Comparison of ENCODE assay signal across 1 cellular context in genomic region chr19:46189971-46190335, GRCh38.
TF ChIP-seq lines count a peak whose summit lies in the region.

No MANE protein-coding gene starts in this region.

TF ChIP-seq in HepG2, 621 proteins besides CTCF, POLR2A, EP300 and RAD21 (continued from another document and continues in another):
- TF ChIP-seq ZNF589 (CRISPR knock-in tag; conservative IDR thresholded peaks at IDR 0.05) (no peak), RXRB (CRISPR knock-in tag; IDR thresholded peaks at IDR 0.05; ENCODE audit: borderline replicate concordance) (peak; percentile 69), ZNF547 (CRISPR knock-in tag; IDR thresholded peaks at IDR 0.05) (no peak), TGIF2 (CRISPR knock-in tag; IDR thresholded peaks at IDR 0.05) (no peak), RFX5 (IDR thresholded peaks at IDR 0.05; ENCODE audit: low read depth, low read length) (no peak), POGZ (CRISPR knock-in tag; IDR thresholded peaks at IDR 0.05) (no peak), ZBTB38 (CRISPR knock-in tag; IDR thresholded peaks at IDR 0.05) (no peak), HDAC1 (CRISPR knock-in tag; IDR thresholded peaks at IDR 0.05) (peak; percentile 29; the same call in 1 of the 2 replicates), POLR2G (IDR thresholded peaks at IDR 0.05; ENCODE audit: low read depth, low read length) (no peak), BHLHE40 (IDR thresholded peaks at IDR 0.05; ENCODE audit: low read length) (peak; percentile 64), ZNF121 (CRISPR knock-in tag; IDR thresholded peaks at IDR 0.05) (no peak), ZNF558 (CRISPR knock-in tag; IDR thresholded peaks at IDR 0.05; ENCODE audit: borderline replicate concordance) (no peak), ZNF674 (CRISPR knock-in tag; IDR thresholded peaks at IDR 0.05; ENCODE audit: low read depth) (no peak), FOXA3 (CRISPR knock-in tag; IDR thresholded peaks at IDR 0.05) (peak; percentile 73), ZNF264 (CRISPR knock-in tag; IDR thresholded peaks at IDR 0.05) (peak; percentile 28; the same call in 1 of the 2 replicates), HNF4G (IDR thresholded peaks at IDR 0.05; ENCODE audit: borderline replicate concordance, low read depth, low read length) (no peak), HNF4G (CRISPR knock-in tag; IDR thresholded peaks at IDR 0.05; ENCODE audit: borderline replicate concordance, low read depth) (0 out of 2 replicates have a peak, but pooled peaks have one; percentile 33), NR2F1 (CRISPR knock-in tag; IDR thresholded peaks at IDR 0.05) (peak; percentile 33 to 54; a peak in 2 of 4 replicates), TFDP1 (CRISPR knock-in tag; IDR thresholded peaks at IDR 0.05; ENCODE audit: borderline replicate concordance) (no peak), TOE1 (CRISPR knock-in tag; IDR thresholded peaks at IDR 0.05) (no peak), ZNF557 (CRISPR knock-in tag; IDR thresholded peaks at IDR 0.05) (no peak), AKNA (CRISPR knock-in tag; IDR thresholded peaks at IDR 0.05; ENCODE audit: borderline replicate concordance) (no peak), ZSCAN30 (CRISPR knock-in tag; IDR thresholded peaks at IDR 0.05) (no peak), SPEN (CRISPR knock-in tag; IDR thresholded peaks at IDR 0.05; ENCODE audit: low read depth) (no peak), U2AF2 (IDR thresholded peaks at IDR 0.05; ENCODE audit: low read depth, low read length) (no peak), ZNF83 (CRISPR knock-in tag; IDR thresholded peaks at IDR 0.05; ENCODE audit: borderline replicate concordance) (no peak), GATAD2A (CRISPR knock-in tag; IDR thresholded peaks at IDR 0.05) (peak; percentile 72), NR2F2 (IDR thresholded peaks at IDR 0.05; ENCODE audit: borderline replicate concordance, low read depth) (no peak), ZNF331 (CRISPR knock-in tag; IDR thresholded peaks at IDR 0.05) (peak; percentile 76; the same call in 1 of the 2 replicates), FOSL2 (CRISPR knock-in tag; IDR thresholded peaks at IDR 0.05) (peak; percentile 86), ZNF354B (CRISPR knock-in tag; IDR thresholded peaks at IDR 0.05) (no peak), FUBP1 (CRISPR knock-in tag; IDR thresholded peaks at IDR 0.05; ENCODE audit: borderline replicate concordance) (no peak), SALL1 (CRISPR knock-in tag; IDR thresholded peaks at IDR 0.05) (peak; percentile 10; the same call in 1 of the 2 replicates), ELF4 (CRISPR knock-in tag; IDR thresholded peaks at IDR 0.05; ENCODE audit: borderline replicate concordance) (no peak), HNF4A (CRISPR knock-in tag; IDR thresholded peaks at IDR 0.05) (peak; percentile 70), ZNF672 (CRISPR knock-in tag; IDR thresholded peaks at IDR 0.05) (no peak), MAFF (IDR thresholded peaks at IDR 0.05; ENCODE audit: low read depth, low read length) (0 out of 2 replicates have a peak, but pooled peaks have one; percentile 10), ZNF577 (CRISPR knock-in tag; IDR thresholded peaks at IDR 0.05; ENCODE audit: borderline replicate concordance, low read depth) (no peak), ZNF3 (CRISPR knock-in tag; IDR thresholded peaks at IDR 0.05) (no peak), SNAPC5 (CRISPR knock-in tag; IDR thresholded peaks at IDR 0.05; ENCODE audit: borderline replicate concordance) (no peak), TBL1XR1 (IDR thresholded peaks at IDR 0.05; ENCODE audit: borderline replicate concordance, low read length, partially characterized antibody) (no peak), JUN (CRISPR knock-in tag; IDR thresholded peaks at IDR 0.05) (no peak), PAWR (CRISPR knock-in tag; IDR thresholded peaks at IDR 0.05; ENCODE audit: borderline replicate concordance) (no peak), ZNF580 (CRISPR knock-in tag; IDR thresholded peaks at IDR 0.05; ENCODE audit: borderline replicate concordance, low read depth) (no peak), ARNT2 (CRISPR knock-in tag; IDR thresholded peaks at IDR 0.05; ENCODE audit: low read depth) (no peak), NR2F6 (IDR thresholded peaks at IDR 0.05) (peak; percentile 15; the same call in 1 of the 2 replicates), NR2F6 (CRISPR knock-in tag; IDR thresholded peaks at IDR 0.05) (peak; percentile 54; the same call in 1 of the 2 replicates), HDAC2 (CRISPR knock-in tag; IDR thresholded peaks at IDR 0.05) (no peak), STAT5B (CRISPR knock-in tag; IDR thresholded peaks at IDR 0.05) (no peak), MEIS1 (CRISPR knock-in tag; IDR thresholded peaks at IDR 0.05; ENCODE audit: borderline replicate concordance) (no peak), ZNF12 (CRISPR knock-in tag; IDR thresholded peaks at IDR 0.05) (no peak)
- TF ChIP-seq, protein P1, sequence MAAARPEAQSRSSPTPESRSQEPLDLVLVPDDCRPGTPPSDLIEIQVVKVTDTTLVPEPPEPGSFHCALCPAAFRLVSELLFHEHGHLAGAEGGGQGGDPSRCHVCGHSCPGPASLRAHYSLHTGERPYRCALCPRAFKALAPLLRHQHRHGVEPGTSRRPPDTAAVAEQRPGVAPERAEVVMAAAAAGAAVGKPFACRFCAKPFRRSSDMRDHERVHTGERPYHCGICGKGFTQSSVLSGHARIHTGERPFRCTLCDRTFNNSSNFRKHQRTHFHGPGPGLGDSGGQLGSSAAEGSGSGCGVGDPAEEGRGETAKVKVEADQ (CRISPR knock-in tag; IDR thresholded peaks at IDR 0.05; ENCODE audit: borderline replicate concordance): no peak
- TF ChIP-seq, protein P2, sequence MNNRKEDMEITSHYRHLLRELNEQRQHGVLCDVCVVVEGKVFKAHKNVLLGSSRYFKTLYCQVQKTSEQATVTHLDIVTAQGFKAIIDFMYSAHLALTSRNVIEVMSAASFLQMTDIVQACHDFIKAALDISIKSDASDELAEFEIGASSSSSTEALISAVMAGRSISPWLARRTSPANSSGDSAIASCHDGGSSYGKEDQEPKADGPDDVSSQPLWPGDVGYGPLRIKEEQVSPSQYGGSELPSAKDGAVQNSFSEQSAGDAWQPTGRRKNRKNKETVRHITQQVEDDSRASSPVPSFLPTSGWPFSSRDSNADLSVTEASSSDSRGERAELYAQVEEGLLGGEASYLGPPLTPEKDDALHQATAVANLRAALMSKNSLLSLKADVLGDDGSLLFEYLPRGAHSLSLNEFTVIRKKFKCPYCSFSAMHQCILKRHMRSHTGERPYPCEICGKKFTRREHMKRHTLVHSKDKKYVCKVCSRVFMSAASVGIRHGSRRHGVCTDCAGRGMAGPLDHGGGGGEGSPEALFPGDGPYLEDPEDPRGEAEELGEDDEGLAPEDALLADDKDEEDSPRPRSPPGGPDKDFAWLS (CRISPR knock-in tag; IDR thresholded peaks at IDR 0.05; ENCODE audit: borderline replicate concordance): no peak
- TF ChIP-seq, protein P3, sequence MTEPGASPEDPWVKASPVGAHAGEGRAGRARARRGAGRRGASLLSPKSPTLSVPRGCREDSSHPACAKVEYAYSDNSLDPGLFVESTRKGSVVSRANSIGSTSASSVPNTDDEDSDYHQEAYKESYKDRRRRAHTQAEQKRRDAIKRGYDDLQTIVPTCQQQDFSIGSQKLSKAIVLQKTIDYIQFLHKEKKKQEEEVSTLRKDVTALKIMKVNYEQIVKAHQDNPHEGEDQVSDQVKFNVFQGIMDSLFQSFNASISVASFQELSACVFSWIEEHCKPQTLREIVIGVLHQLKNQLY (CRISPR knock-in tag; IDR thresholded peaks at IDR 0.05): peak; percentile 55; the same call in 1 of the 2 replicates
- TF ChIP-seq, protein P4, sequence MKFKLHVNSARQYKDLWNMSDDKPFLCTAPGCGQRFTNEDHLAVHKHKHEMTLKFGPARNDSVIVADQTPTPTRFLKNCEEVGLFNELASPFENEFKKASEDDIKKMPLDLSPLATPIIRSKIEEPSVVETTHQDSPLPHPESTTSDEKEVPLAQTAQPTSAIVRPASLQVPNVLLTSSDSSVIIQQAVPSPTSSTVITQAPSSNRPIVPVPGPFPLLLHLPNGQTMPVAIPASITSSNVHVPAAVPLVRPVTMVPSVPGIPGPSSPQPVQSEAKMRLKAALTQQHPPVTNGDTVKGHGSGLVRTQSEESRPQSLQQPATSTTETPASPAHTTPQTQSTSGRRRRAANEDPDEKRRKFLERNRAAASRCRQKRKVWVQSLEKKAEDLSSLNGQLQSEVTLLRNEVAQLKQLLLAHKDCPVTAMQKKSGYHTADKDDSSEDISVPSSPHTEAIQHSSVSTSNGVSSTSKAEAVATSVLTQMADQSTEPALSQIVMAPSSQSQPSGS (CRISPR knock-in tag; IDR thresholded peaks at IDR 0.05): no peak
- TF ChIP-seq, protein P5, sequence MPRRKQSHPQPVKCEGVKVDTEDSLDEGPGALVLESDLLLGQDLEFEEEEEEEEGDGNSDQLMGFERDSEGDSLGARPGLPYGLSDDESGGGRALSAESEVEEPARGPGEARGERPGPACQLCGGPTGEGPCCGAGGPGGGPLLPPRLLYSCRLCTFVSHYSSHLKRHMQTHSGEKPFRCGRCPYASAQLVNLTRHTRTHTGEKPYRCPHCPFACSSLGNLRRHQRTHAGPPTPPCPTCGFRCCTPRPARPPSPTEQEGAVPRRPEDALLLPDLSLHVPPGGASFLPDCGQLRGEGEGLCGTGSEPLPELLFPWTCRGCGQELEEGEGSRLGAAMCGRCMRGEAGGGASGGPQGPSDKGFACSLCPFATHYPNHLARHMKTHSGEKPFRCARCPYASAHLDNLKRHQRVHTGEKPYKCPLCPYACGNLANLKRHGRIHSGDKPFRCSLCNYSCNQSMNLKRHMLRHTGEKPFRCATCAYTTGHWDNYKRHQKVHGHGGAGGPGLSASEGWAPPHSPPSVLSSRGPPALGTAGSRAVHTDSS (CRISPR knock-in tag; conservative IDR thresholded peaks at IDR 0.05): no peak
- TF ChIP-seq, protein P6, sequence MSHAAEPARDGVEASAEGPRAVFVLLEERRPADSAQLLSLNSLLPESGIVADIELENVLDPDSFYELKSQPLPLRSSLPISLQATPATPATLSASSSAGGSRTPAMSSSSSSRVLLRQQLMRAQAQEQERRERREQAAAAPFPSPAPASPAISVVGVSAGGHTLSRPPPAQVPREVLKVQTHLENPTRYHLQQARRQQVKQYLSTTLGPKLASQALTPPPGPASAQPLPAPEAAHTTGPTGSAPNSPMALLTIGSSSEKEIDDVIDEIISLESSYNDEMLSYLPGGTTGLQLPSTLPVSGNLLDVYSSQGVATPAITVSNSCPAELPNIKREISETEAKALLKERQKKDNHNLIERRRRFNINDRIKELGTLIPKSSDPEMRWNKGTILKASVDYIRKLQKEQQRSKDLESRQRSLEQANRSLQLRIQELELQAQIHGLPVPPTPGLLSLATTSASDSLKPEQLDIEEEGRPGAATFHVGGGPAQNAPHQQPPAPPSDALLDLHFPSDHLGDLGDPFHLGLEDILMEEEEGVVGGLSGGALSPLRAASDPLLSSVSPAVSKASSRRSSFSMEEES (CRISPR knock-in tag; IDR thresholded peaks at IDR 0.05): peak; percentile 94
